ENCODE assay signal across 20 cellular contexts in the genomic region with DNA sequence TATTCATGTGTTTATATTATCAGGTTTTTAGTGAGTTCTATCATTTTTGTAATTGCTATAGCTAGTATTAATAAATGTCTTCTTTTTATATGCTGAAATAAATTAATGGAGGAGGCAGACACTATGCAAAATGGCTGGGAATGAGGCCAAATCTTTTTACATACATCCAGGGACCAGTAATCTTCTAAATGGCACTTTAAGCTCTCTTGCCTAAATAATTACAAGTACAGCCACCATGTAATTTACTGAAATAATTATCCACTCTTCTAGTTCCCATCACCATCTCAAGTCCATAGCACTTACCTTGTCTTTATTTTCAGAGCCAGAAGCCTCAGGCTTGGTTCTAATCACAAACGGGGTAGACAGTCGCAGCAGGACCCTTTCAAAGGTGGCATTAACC.
DNase-seq lines count a peak whose midpoint lies in the region.
"Had no signal": no experiment of that assay in that cellular context is flagged by ENCODE, and none has a peak within 500 bp of the region (broad histone marks: within the 10 kb centered on the region; RNA-seq: fewer than 3 reads in every experiment).

No MANE protein-coding gene starts in this region.

- DNase-seq in NCI-H187 treated with DMSO at 0.1 percent for 48 hours (lab: John Stamatoyannopoulos, UW) (peak; percentile 10), NCI-H187 (lab: John Stamatoyannopoulos, UW) (no peak), NCI-H1417 (lab: John Stamatoyannopoulos, UW) (peak; percentile 20 to 94 (median 54)), NCI-H2227 treated with DMSO at 0.1 percent for 48 hours (lab: John Stamatoyannopoulos, UW) (peak; percentile 26), SK-N-MC (ENCODE audit: low read depth, low spot score) (no peak), COLO829 (ENCODE audit: low spot score) (no peak), NOMO-1 treated with dmso at 0.1 percent for 144 hours (lab: John Stamatoyannopoulos, UW; ENCODE audit: unreplicated experiment) (no peak), kidney glomerular epithelial cell (lab: John Stamatoyannopoulos, UW) (no peak)
- DNase-seq: 8988T; AML-193; CD8-positive, alpha-beta memory T cell; DMS53; EL; GF-D8; MG63; NCI-H1694 treated with DMSO at 0.1 percent for 48 hours; NCI-H2107; NCI-H345; Right ventricle myocardium superior had no signal

- peak overlapping the region; percentile 4; the same call in 1 of the 2 replicates for H3K27ac ChIP-seq in SK-N-MC
- H3K27ac ChIP-seq: C4-2B had no signal

- H3K36me3 ChIP-seq in SK-N-MC (ENCODE audit: insufficient read depth, low read length): no peaks in the 10 kb centered on the region
- H3K36me3 ChIP-seq: MG63 had no signal

- no peak overlapping the region for H3K9ac ChIP-seq in SK-N-MC (ENCODE audit: insufficient read length)

- H3K9me3 ChIP-seq in SK-N-MC (ENCODE audit: low read depth, low read length): no peaks in the 10 kb centered on the region
- H3K9me3 ChIP-seq: MG63 had no signal

- H3K4me3 ChIP-seq in SK-N-MC: no peak overlapping the region
- H3K4me3 ChIP-seq: MG63 had no signal

Comparison
In these comparisons a context has a peak if more than half of its experiments do, and no peak if none do; other contexts are left out.
1. DNase-seq: peak in NCI-H187 treated with DMSO at 0.1 percent for 48 hours (single experiment), NCI-H1417 (3 of 3) and NCI-H2227 treated with DMSO at 0.1 percent for 48 hours (single experiment); none in NCI-H187 (0 of 2), SK-N-MC (single experiment), COLO829 (single experiment), NOMO-1 treated with dmso at 0.1 percent for 144 hours (single experiment) and kidney glomerular epithelial cell (single experiment).